In the genomic region with DNA sequence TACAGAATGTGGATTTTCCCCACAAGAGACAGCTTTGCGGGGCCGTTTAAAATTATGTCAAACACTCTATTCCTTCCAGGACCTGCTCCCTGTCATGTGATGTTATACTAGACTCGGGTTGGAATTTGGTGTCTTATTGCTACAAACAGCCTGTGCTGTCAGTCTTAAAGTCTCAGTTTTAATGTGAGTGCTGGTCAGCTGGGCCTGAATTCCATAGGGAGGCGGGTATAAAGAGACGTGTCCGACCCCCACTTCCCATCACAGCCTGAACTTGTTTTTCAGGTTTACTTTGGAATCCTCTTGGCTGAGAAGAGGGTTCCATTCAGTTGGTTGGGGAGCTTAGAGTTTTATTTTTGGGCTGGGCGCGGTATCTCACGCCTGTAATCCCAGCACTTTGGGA, we compare ENCODE assay signal across 8 cellular contexts.
A peak's percentile ranks its signal among the peaks of the same experiment; 100 is the strongest.
DNase-seq lines count a peak whose midpoint lies in the region; ATAC-seq, FAIRE-seq and TF ChIP-seq lines count a peak whose summit lies in the region.
"Not testable (repeated sequence)": the region's sequence is repeated elsewhere in the genome, so short reads cannot be mapped to it uniquely, and the experiment has no call there.

No MANE protein-coding gene starts in this region.

- not testable (repeated sequence) for TF ChIP-seq CTCF in Panc1 (IDR thresholded peaks at IDR 0.05); brain microvascular endothelial cell (IDR thresholded peaks at IDR 0.05; ENCODE audit: low read depth, low read length, missing control alignments); esophagus muscularis mucosa (IDR thresholded peaks at IDR 0.05); osteocyte (IDR thresholded peaks at IDR 0.05)

- not testable (repeated sequence) for H3K79me2 ChIP-seq in ACC112 (ENCODE audit: control insufficient read depth, insufficient read depth, low read length, unreplicated experiment)

- BruUV-seq in Panc1 (replicated peaks; lab: Mats Ljungman, UMichigan): not testable (repeated sequence)

- in situ Hi-C loops in Panc1 (cut with HindIII; ENCODE audit: low pct_unique_long_range_greater_than_20kb, low sequenced_read_pairs); brain microvascular endothelial cell (cut with HindIII; ENCODE audit: low pct_ligation_motif_present, low sequenced_read_pairs): not testable (repeated sequence)

- not testable (repeated sequence) for TF ChIP-seq EP300 in esophagus muscularis mucosa (IDR thresholded peaks at IDR 0.05)

- H3K9me3 Mint-ChIP-seq in osteocyte (ENCODE audit: unreplicated experiment): not testable (repeated sequence)

- CTCF ChIA-PET in Panc1 (lab: Charles Lee): not testable (repeated sequence)

- not testable (repeated sequence) for TF ChIP-seq POLR2A in esophagus muscularis mucosa (IDR thresholded peaks at IDR 0.05; ENCODE audit: low read depth)

- not testable (repeated sequence) for H3K36me3 Mint-ChIP-seq in osteocyte (ENCODE audit: unreplicated experiment)

- not testable (repeated sequence) for H3K4me3 ChIP-seq in ACC112 (ENCODE audit: low read depth, low read length); Panc1 (ENCODE audit: low read depth in 2 of 2, low read length in 2 of 2); brain microvascular endothelial cell (ENCODE audit: low read depth, low read length); esophagus muscularis mucosa; small intestine (ENCODE audit: low read depth in 1 of 2, low read length in 2 of 2)

- H3K4me1 Mint-ChIP-seq in osteocyte (ENCODE audit: unreplicated experiment): peaks cover 47% of the 10 kb centered on the region

- DNase-seq in HTR-8/SVneo (ENCODE audit: insufficient read length, low spot score); Panc1 (ENCODE audit: low read depth, low spot score); osteocyte (ENCODE audit: extremely low spot score, unreplicated experiment): not testable (repeated sequence)
- DNase-seq in brain microvascular endothelial cell: peak; percentile 62
- peak; percentile 26 for DNase-seq in esophagus muscularis mucosa (ENCODE audit: extremely low spot score)
- DNase-seq in left kidney (ENCODE audit: low read depth, low spot score): peak; percentile 86
- DNase-seq in small intestine: peak; percentile 50

- H3K4me3 Mint-ChIP-seq in osteocyte (ENCODE audit: unreplicated experiment): not testable (repeated sequence)

- H3K9me3 ChIP-seq in Panc1 (ENCODE audit: control insufficient read depth, insufficient read depth, low read depth, low read length); esophagus muscularis mucosa; small intestine (ENCODE audit: control insufficient read depth, low read depth): not testable (repeated sequence)

- H3K36me3 ChIP-seq in ACC112 (ENCODE audit: insufficient read depth, low read length); Panc1 (ENCODE audit: control insufficient read depth, insufficient read depth, low read length); brain microvascular endothelial cell (replicated peaks); esophagus muscularis mucosa; small intestine (ENCODE audit: control insufficient read depth in 2 of 2, insufficient read depth in 2 of 2, low read length in 2 of 2): not testable (repeated sequence)

- H3K27me3 Mint-ChIP-seq in osteocyte (ENCODE audit: unreplicated experiment): not testable (repeated sequence)

- POLR2A ChIA-PET in Panc1 (lab: Charles Lee): not testable (repeated sequence)

- H3K27ac ChIP-seq in ACC112 (ENCODE audit: low read depth, low read length): peak overlapping the region; percentile 89; the same call in 1 of the 2 replicates
- peak overlapping the region; percentile 87; the same call in 1 of the 2 replicates for H3K27ac ChIP-seq in Panc1 (ENCODE audit: low read length)
- peak overlapping the region; percentile 100 for H3K27ac ChIP-seq in brain microvascular endothelial cell
- H3K27ac ChIP-seq in esophagus muscularis mucosa (replicated peaks in 1 of 4): not testable (repeated sequence)
- H3K27ac ChIP-seq in small intestine (ENCODE audit: low read depth in 1 of 2, low read length in 1 of 2): peak overlapping the region; percentile 62 to 72

- not testable (repeated sequence) for ATAC-seq in Panc1

- H3K27me3 ChIP-seq in ACC112 (ENCODE audit: insufficient read depth, low read length); Panc1 (ENCODE audit: control insufficient read depth, insufficient read depth, low read length); brain microvascular endothelial cell (replicated peaks); esophagus muscularis mucosa; small intestine (ENCODE audit: control insufficient read depth in 2 of 2, insufficient read depth in 2 of 2, low read length in 2 of 2): not testable (repeated sequence)

- H3K4me1 ChIP-seq in ACC112 (ENCODE audit: control insufficient read depth, insufficient read depth, low read length, unreplicated experiment): peaks cover 42% of the 10 kb centered on the region
- H3K4me1 ChIP-seq in Panc1 (ENCODE audit: control insufficient read depth, insufficient read depth, low read length): peaks cover 27% of the 10 kb centered on the region
- H3K4me1 ChIP-seq in esophagus muscularis mucosa: peaks cover 21 to 52% (median 34%) of the 10 kb centered on the region in 4 donors
- H3K4me1 ChIP-seq in small intestine (ENCODE audit: control insufficient read depth in 2 of 2, insufficient read depth in 1 of 2, low read depth in 1 of 2, low read length in 1 of 2): not testable (repeated sequence)

- H3K27ac Mint-ChIP-seq in osteocyte (ENCODE audit: unreplicated experiment): peak overlapping the region; percentile 76

- intact Hi-C loops in Panc1 (cut with micrococcal nuclease; ENCODE audit: unreplicated experiment); esophagus muscularis mucosa (cut with DNase I): not testable (repeated sequence)

- 66% methylated on average over 7 of the region's 9 CpGs for WGBS in esophagus muscularis mucosa
- WGBS in small intestine, 3 donors: 19 to 51% (median 33%) methylated on average over 7 of the region's 9 CpGs

- peak; percentile 90 for FAIRE-seq in HTR-8/SVneo (lab: Jason Lieb, UNC)
- FAIRE-seq in small intestine (lab: Jason Lieb, UNC): not testable (repeated sequence)

- H2AFZ ChIP-seq in ACC112 (ENCODE audit: low read length, unreplicated experiment): not testable (repeated sequence)
